In genomic region chr10:21097926-21098355, GRCh38 we compare ENCODE assay signal across 18 cellular contexts.
"Had no signal": no experiment of that assay in that cellular context is flagged by ENCODE, and none has a peak within 500 bp of the region (broad histone marks: within the 10 kb centered on the region; RNA-seq: fewer than 3 reads in every experiment).

No MANE protein-coding gene starts in this region.

- H3K27ac Mint-ChIP-seq: activated CD8-positive, alpha-beta memory T cell treated with anti-CD3 and anti-CD28 coated beads, Interleukin-2, amount 10 ng/mL, durations not matched to agents 7 days and 5 days; activated naive CD4-positive, alpha-beta T cell treated with anti-CD3 and anti-CD28 coated beads, Interleukin-2, amount 50 U/mL, for 24 hours; activated T-cell treated with anti-CD3 and anti-CD28 coated beads, Interleukin-2, amount 50 U/mL, for 24 hours; immature natural killer cell; nephron; type B pancreatic cell had no signal

- H3K27me3 Mint-ChIP-seq: activated CD8-positive, alpha-beta memory T cell treated with anti-CD3 and anti-CD28 coated beads, Interleukin-2, amount 10 ng/mL, durations not matched to agents 7 days and 5 days; activated naive CD4-positive, alpha-beta T cell treated with anti-CD3 and anti-CD28 coated beads, Interleukin-2, amount 50 U/mL, for 24 hours; activated T-cell treated with anti-CD3 and anti-CD28 coated beads, Interleukin-2, amount 50 U/mL, for 24 hours; type B pancreatic cell had no signal

- H3K36me3 ChIP-seq: esophagus squamous epithelium, sigmoid colon, suprapubic skin had no signal

- H3K27ac ChIP-seq: esophagus squamous epithelium, sigmoid colon, suprapubic skin had no signal

- H3K27me3 ChIP-seq: dorsolateral prefrontal cortex, esophagus squamous epithelium, sigmoid colon, suprapubic skin had no signal

- H3K4me1 Mint-ChIP-seq: immature natural killer cell had no signal

- H3K4me3 Mint-ChIP-seq: activated CD8-positive, alpha-beta memory T cell treated with anti-CD3 and anti-CD28 coated beads, Interleukin-2, amount 10 ng/mL, durations not matched to agents 7 days and 5 days; activated naive CD4-positive, alpha-beta T cell treated with anti-CD3 and anti-CD28 coated beads, Interleukin-2, amount 50 U/mL, for 24 hours; activated T-cell treated with anti-CD3 and anti-CD28 coated beads, Interleukin-2, amount 50 U/mL, for 24 hours; immature natural killer cell; nephron; type B pancreatic cell had no signal

- H3K4me3 ChIP-seq: dorsolateral prefrontal cortex, esophagus squamous epithelium, sigmoid colon, suprapubic skin had no signal

- H3K36me3 Mint-ChIP-seq: activated CD8-positive, alpha-beta memory T cell treated with anti-CD3 and anti-CD28 coated beads, Interleukin-2, amount 10 ng/mL, durations not matched to agents 7 days and 5 days; activated naive CD4-positive, alpha-beta T cell treated with anti-CD3 and anti-CD28 coated beads, Interleukin-2, amount 50 U/mL, for 24 hours; immature natural killer cell had no signal

- H3K9me3 Mint-ChIP-seq: activated naive CD4-positive, alpha-beta T cell treated with anti-CD3 and anti-CD28 coated beads, Interleukin-2, amount 50 U/mL, for 24 hours; activated T-cell treated with anti-CD3 and anti-CD28 coated beads, Interleukin-2, amount 50 U/mL, for 24 hours; immature natural killer cell; nephron; type B pancreatic cell had no signal

- H3K4me1 ChIP-seq: esophagus squamous epithelium, sigmoid colon had no signal

- H3K9me3 ChIP-seq: esophagus squamous epithelium, sigmoid colon, suprapubic skin had no signal

- ATAC-seq: activated CD8-positive, alpha-beta memory T cell treated with anti-CD3 and anti-CD28 coated beads, Interleukin-2, amount 10 ng/mL, durations not matched to agents 7 days and 5 days; stimulated activated naive CD8-positive, alpha-beta T cell treated with anti-CD3 and anti-CD28 coated beads, Interleukin-15, Interleukin-2, amounts not matched to agents 100 U/mL and 50 U/mL, for 24 hours had no signal

- DNase-seq: activated CD4-positive, alpha-beta T cell treated with anti-CD3 and anti-CD28 coated beads, Interleukin-2, amount 50 U/mL, for 48 hours; activated CD4-positive, CD25-positive, alpha-beta regulatory T cell treated with anti-CD3 and anti-CD28 coated beads, Interleukin-2, amount 50 U/mL, for 72 hours; activated CD8-positive, alpha-beta memory T cell treated with anti-CD3 and anti-CD28 coated beads, Interleukin-2, amount 10 ng/mL, durations not matched to agents 7 days and 5 days; activated effector memory CD4-positive, alpha-beta T cell treated with Interleukin-2 at 50 U/mL for 16 hours; activated T-cell treated with anti-CD3 and anti-CD28 coated beads, Interleukin-2, amount 50 U/mL, for 24 hours; amygdala; dorsolateral prefrontal cortex; esophagus squamous epithelium; glutamatergic neuron; immature natural killer cell; left colon; sigmoid colon; stimulated activated CD4-positive, alpha-beta T cell treated with anti-CD3 and anti-CD28 coated beads, Interleukin-12 subunit alpha, Interleukin-12 subunit beta, amount 100 ng/mL, for 4 hours; stimulated activated naive CD8-positive, alpha-beta T cell treated with anti-CD3 and anti-CD28 coated beads, Interleukin-15, Interleukin-2, amounts not matched to agents 100 U/mL and 50 U/mL, for 24 hours had no signal
